Comparison of ENCODE assay signal across 12 cellular contexts in the genomic region with DNA sequence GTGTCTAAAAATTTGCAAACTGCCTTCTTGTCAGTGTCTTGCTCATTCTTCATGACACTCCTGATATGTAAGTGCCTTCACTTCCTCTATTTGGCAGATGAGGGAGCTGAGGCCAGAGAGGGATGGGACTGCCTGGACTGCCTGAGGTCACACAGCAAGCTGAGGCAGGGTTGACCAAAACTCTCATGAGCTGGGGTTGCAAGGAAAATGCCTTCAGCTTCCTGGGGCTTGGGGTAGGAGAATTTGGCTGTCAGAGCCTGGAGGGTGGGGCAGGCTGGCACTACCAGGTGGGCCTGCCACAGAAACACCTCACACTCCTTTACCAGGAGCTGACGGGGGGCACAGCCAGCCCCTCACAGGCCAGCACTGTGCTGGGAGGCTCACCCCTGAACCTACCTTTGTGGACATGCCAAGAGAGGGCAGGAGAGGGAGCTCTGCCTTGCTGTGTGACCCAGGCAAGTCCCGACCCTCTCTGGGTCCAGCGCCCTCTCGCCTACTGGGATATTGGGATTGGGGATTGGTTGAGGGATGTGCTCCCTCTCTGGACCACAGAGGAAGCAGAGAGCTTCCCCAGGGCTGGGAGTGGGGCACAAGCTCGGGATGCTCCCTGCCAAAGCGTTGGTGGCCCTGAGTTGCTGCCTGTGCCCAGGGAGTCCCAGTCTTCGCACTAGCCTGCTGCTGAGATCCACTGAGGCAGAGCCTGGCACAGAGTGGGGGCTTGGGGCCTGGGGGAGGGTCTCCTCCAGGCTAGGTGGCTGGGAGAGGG. TPM values are rescaled to one million over a fixed set of nuclear protein-coding genes. Genes with fewer than 3 reads are reported as not detected.
DNase-seq lines count a peak whose midpoint lies in the region; ATAC-seq, FAIRE-seq and TF ChIP-seq lines count a peak whose summit lies in the region.
"Had no signal": no experiment of that assay in that cellular context is flagged by ENCODE, and none has a peak within 500 bp of the region (broad histone marks: within the 10 kb centered on the region; RNA-seq: fewer than 3 reads in every experiment).

No MANE protein-coding gene starts in this region.

- H3K36me3 ChIP-seq in OCI-LY7 (ENCODE audit: insufficient read depth, low read length) (no peaks in the 10 kb centered on the region), left lung (no peaks in the 10 kb centered on the region)
- H3K36me3 ChIP-seq: pancreas had no signal

- POLR2A ChIA-PET in A549 (lab: Yijun Ruan, JAX) (no interaction called here), OCI-LY7 (lab: Charles Lee) (no interaction called here)
- POLR2A ChIA-PET in activated CD8-positive, alpha-beta T cell treated with anti-CD3 and anti-CD28 coated beads, Interleukin-2, amount 10 ng/mL, durations not matched to agents 7 days and 5 days (lab: Charles Lee): interaction anchor here (1.2 kb wide), 1 partner anchor 9 kb away, joined by 3 read pairs; no protein-coding TSS in a partner anchor

- H3K4me1 Mint-ChIP-seq in activated CD8-positive, alpha-beta T cell treated with anti-CD3 and anti-CD28 coated beads, Interleukin-2, amount 10 ng/mL, durations not matched to agents 7 days and 5 days (ENCODE audit: low read depth): no peaks in the 10 kb centered on the region
- H3K4me1 Mint-ChIP-seq: CD4-positive, alpha-beta memory T cell had no signal

- H3K27ac Mint-ChIP-seq in activated CD8-positive, alpha-beta T cell treated with anti-CD3 and anti-CD28 coated beads, Interleukin-2, amount 10 ng/mL, durations not matched to agents 7 days and 5 days: no peak overlapping the region
- H3K27ac Mint-ChIP-seq: CD4-positive, alpha-beta memory T cell had no signal

- no TSS peak for BruUV-seq in OCI-LY7 (replicated peaks; lab: Mats Ljungman, UMichigan)

- H3K36me3 Mint-ChIP-seq in activated CD8-positive, alpha-beta T cell treated with anti-CD3 and anti-CD28 coated beads, Interleukin-2, amount 10 ng/mL, durations not matched to agents 7 days and 5 days (ENCODE audit: low read depth): no peaks in the 10 kb centered on the region
- H3K36me3 Mint-ChIP-seq: CD4-positive, alpha-beta memory T cell had no signal

- H3K4me1 ChIP-seq in A549 (peaks cover 47% of the 10 kb centered on the region), OCI-LY7 (ENCODE audit: insufficient read depth, low read length, poor library complexity, severe bottlenecking) (peaks cover 26% of the 10 kb centered on the region), left lung (peaks cover 12 to 60% of the 10 kb centered on the region in 2 donors)
- H3K4me1 ChIP-seq: pancreas had no signal

- TF ChIP-seq CTCF in A549 (IDR thresholded peaks at IDR 0.05) (no peak), GM12865 (IDR thresholded peaks at IDR 0.05; ENCODE audit: insufficient read depth, low read depth, low read length, missing control alignments) (peak; percentile 2), OCI-LY7 (conservative IDR thresholded peaks at IDR 0.05; ENCODE audit: low read length) (no peak), left lung (IDR thresholded peaks at IDR 0.05) (no peak)

- TF ChIP-seq EP300 in A549 (IDR thresholded peaks at IDR 0.05): no peak

- DNase-seq in A549 (ENCODE audit: low read depth in 1 of 2, low spot score in 1 of 2) (no peak), GM12865 (ENCODE audit: low read depth) (peak; percentile 53), OCI-LY7 (ENCODE audit: low spot score) (peak; percentile 44), left lung (no peak), SHP77 (lab: John Stamatoyannopoulos, UW) (no peak), cerebellum (ENCODE audit: low spot score) (no peak), NCI-H2081 treated with DMSO at 0.1 percent for 48 hours (lab: John Stamatoyannopoulos, UW) (no peak)
- DNase-seq in activated CD8-positive, alpha-beta T cell treated with anti-CD3 and anti-CD28 coated beads, Interleukin-2, amount 10 ng/mL, durations not matched to agents 7 days and 5 days: no peak
- DNase-seq: activated naive CD4-positive, alpha-beta T cell treated with anti-CD3 and anti-CD28 coated beads, Interleukin-2, amount 50 U/mL, for 16 hours; CD4-positive, alpha-beta memory T cell; stimulated activated CD4-positive, alpha-beta T cell treated with anti-CD3 and anti-CD28 coated beads, Interleukin-4, amount 100 ng/mL, for 24 hours had no signal

- H3K79me2 ChIP-seq in OCI-LY7 (ENCODE audit: insufficient read depth, low read depth, low read length): no peaks in the 10 kb centered on the region

- H3K9me3 Mint-ChIP-seq in activated CD8-positive, alpha-beta T cell treated with anti-CD3 and anti-CD28 coated beads, Interleukin-2, amount 10 ng/mL, durations not matched to agents 7 days and 5 days (ENCODE audit: insufficient read depth): no peaks in the 10 kb centered on the region
- H3K9me3 Mint-ChIP-seq: CD4-positive, alpha-beta memory T cell had no signal

- no peaks in the 10 kb centered on the region for H4K20me1 ChIP-seq in OCI-LY7 (ENCODE audit: insufficient read depth, low read length)

- intact Hi-C loops in OCI-LY7 (cut with micrococcal nuclease; ENCODE audit: unreplicated experiment) (no loop called here), left lung (cut with DNase I) (no loop called here)

- H3K27ac ChIP-seq in A549 (peak overlapping the region; percentile 88 to 91; a peak in 4 of 6 replicates), OCI-LY7 (ENCODE audit: low read depth, low read length, poor library complexity, severe bottlenecking) (no peak overlapping the region), left lung (peak overlapping the region in 1 of 2 donors; percentile 4)
- H3K27ac ChIP-seq: pancreas had no signal

- CTCF ChIA-PET in A549 (lab: Yijun Ruan, JAX) (interaction anchor here (0.9 to 16.0 kb wide), 10 partner anchors 12 to 65 kb away, joined by 3 to 224 read pairs (median 5); no protein-coding TSS in a partner anchor), OCI-LY7 (lab: Charles Lee; ENCODE audit: unreplicated experiment) (interaction anchor here (1.2 kb wide), 1 partner anchor 21 kb away, joined by 6 read pairs; no protein-coding TSS in a partner anchor)
- CTCF ChIA-PET in activated CD8-positive, alpha-beta T cell treated with anti-CD3 and anti-CD28 coated beads, Interleukin-2, amount 10 ng/mL, durations not matched to agents 7 days and 5 days (lab: Charles Lee): interaction anchor here (0.8 kb wide), 2 partner anchors 18 to 34 kb away, joined by 3 to 4 read pairs; no protein-coding TSS in a partner anchor

- no peak overlapping the region for H3K4me3 Mint-ChIP-seq in activated CD8-positive, alpha-beta T cell treated with anti-CD3 and anti-CD28 coated beads, Interleukin-2, amount 10 ng/mL, durations not matched to agents 7 days and 5 days
- H3K4me3 Mint-ChIP-seq: CD4-positive, alpha-beta memory T cell had no signal

- H3K9me2 ChIP-seq in OCI-LY7 (ENCODE audit: insufficient read depth, low read length): no peaks in the 10 kb centered on the region

- peaks cover 0 to 14% of the 10 kb centered on the region in 2 donors for H3K27me3 ChIP-seq in left lung
- H3K27me3 ChIP-seq: pancreas had no signal

- no peak for TF ChIP-seq RAD21 in A549 (conservative IDR thresholded peaks at IDR 0.05 in 1 of 2, IDR thresholded peaks at IDR 0.05 in 1 of 2)

- no peak overlapping the region for H3K4me3 ChIP-seq in A549
- H3K4me3 ChIP-seq in GM12865 (ENCODE audit: low read depth, low read length): no peak overlapping the region
- no peak overlapping the region for H3K4me3 ChIP-seq in OCI-LY7 (ENCODE audit: low read depth, low read length, poor library complexity, severe bottlenecking)
- no peak overlapping the region for H3K4me3 ChIP-seq in left lung
- H3K4me3 ChIP-seq: pancreas had no signal

- H3K4me2 ChIP-seq in A549 (no peak overlapping the region), OCI-LY7 (ENCODE audit: low read length) (no peak overlapping the region)

- 77% methylated on average over 4 of the region's 7 CpGs for WGBS in A549 (ENCODE audit: missing lambda C conversion rate)

- no peak overlapping the region for H2AFZ ChIP-seq in OCI-LY7 (ENCODE audit: low read length)

- TF ChIP-seq POLR2A in A549 (IDR thresholded peaks at IDR 0.05; ENCODE audit: low read length): no peak

- no peaks in the 10 kb centered on the region for H3K9me3 ChIP-seq in A549
- no peaks in the 10 kb centered on the region for H3K9me3 ChIP-seq in OCI-LY7 (ENCODE audit: low read length)
- no peaks in the 10 kb centered on the region for H3K9me3 ChIP-seq in left lung
- H3K9me3 ChIP-seq: pancreas had no signal

- peaks cover 23% of the 10 kb centered on the region for H3K27me3 Mint-ChIP-seq in activated CD8-positive, alpha-beta T cell treated with anti-CD3 and anti-CD28 coated beads, Interleukin-2, amount 10 ng/mL, durations not matched to agents 7 days and 5 days (ENCODE audit: low read depth)

- FAIRE-seq in A549 (lab: Jason Lieb, UNC): no peak
- FAIRE-seq: pancreas had no signal

- no peak for ATAC-seq in A549
- ATAC-seq in left lung: peak; percentile 26
- no peak for ATAC-seq in activated CD8-positive, alpha-beta T cell treated with anti-CD3 and anti-CD28 coated beads, Interleukin-2, amount 10 ng/mL, durations not matched to agents 7 days and 5 days

RNA-seq across cellular contexts. Expression of a gene that starts 1.9 kb away (rescaled TPM):
- 6.8 and 8.4 TPM in 2 replicates for polyA plus RNA-seq in A549 (2011; rRNA removed)
- 37.8 and 59.4 TPM in 2 replicates for polyA plus RNA-seq in A549 (2012; cell fraction: cytosol; rRNA removed)
- polyA plus RNA-seq in A549 (2012; cell fraction: nucleus; rRNA removed): 64.4 and 119 TPM in 2 replicates
- 8.8 to 11.2 TPM (median 9.1 TPM) in 3 replicates for polyA plus RNA-seq in A549 (2017; fragmentation: RNase III; extraction: RNeasy Plus Mini Kit Qiagen cat#74134 plus additional on column Dnase treatment)
- 7.6 and 11.6 TPM in 2 replicates for polyA minus RNA-seq in A549 (2011; rRNA and poly(A)+ RNA removed)
- total RNA-seq in OCI-LY7 (2014; rRNA removed; shearing (Covaris generic)): not detected in 2 replicates
- total RNA-seq in OCI-LY7 (2022): not detected in 2 replicates
- total RNA-seq in left lung: 1 to 10 TPM; 2.2 to 4.8 TPM
- 0.27 TPM for total RNA-seq in cerebellum
- total RNA-seq in activated CD8-positive, alpha-beta T cell treated with anti-CD3 and anti-CD28 coated beads, Interleukin-2, amount 10 ng/mL, durations not matched to agents 7 days and 5 days: not detected
- polyA plus RNA-seq: CD4-positive, alpha-beta memory T cell had no signal

RNA-seq across cellular contexts. Expression of a gene that starts 37.8 kb away (rescaled TPM):
- polyA plus RNA-seq in A549 (2011; rRNA removed) (7.0 and 11.0 TPM in 2 replicates), A549 (2017; fragmentation: RNase III; extraction: RNeasy Plus Mini Kit Qiagen cat#74134 plus additional on column Dnase treatment) (16.2 to 19.2 TPM (median 16.9 TPM) in 3 replicates)
- 15.3 and 21.1 TPM in 2 replicates for polyA plus RNA-seq in A549 (2012; cell fraction: cytosol; rRNA removed)
- 105 and 156 TPM in 2 replicates for polyA plus RNA-seq in A549 (2012; cell fraction: nucleus; rRNA removed)
- polyA minus RNA-seq in A549 (2011; rRNA and poly(A)+ RNA removed): 12.0 and 17.3 TPM in 2 replicates
- 0.19 and 0.21 TPM in 2 replicates for total RNA-seq in OCI-LY7 (2014; rRNA removed; shearing (Covaris generic))
- total RNA-seq in OCI-LY7 (2022) (0.57 and 1.4 TPM in 2 replicates), left lung (10 to 100 TPM; 56.3 to 69.1 TPM), cerebellum (33.0 TPM)
- under 1 TPM in 1 of 2 experiments, not detected in 1; 0.18 TPM for total RNA-seq in activated CD8-positive, alpha-beta T cell treated with anti-CD3 and anti-CD28 coated beads, Interleukin-2, amount 10 ng/mL, durations not matched to agents 7 days and 5 days
- polyA plus RNA-seq: CD4-positive, alpha-beta memory T cell had no signal

RNA-seq across cellular contexts. Expression of a gene that starts 52.2 kb away (rescaled TPM):
- polyA plus RNA-seq in A549 (2011; rRNA removed) (3.7 and 5.2 TPM in 2 replicates), A549 (2017; fragmentation: RNase III; extraction: RNeasy Plus Mini Kit Qiagen cat#74134 plus additional on column Dnase treatment) (6.1 to 6.4 TPM (median 6.4 TPM) in 3 replicates)
- polyA plus RNA-seq in A549 (2012; cell fraction: cytosol; rRNA removed): 7.6 and 11.4 TPM in 2 replicates
- polyA plus RNA-seq in A549 (2012; cell fraction: nucleus; rRNA removed): 10.3 and 15.5 TPM in 2 replicates
- 6.8 and 8.8 TPM in 2 replicates for polyA minus RNA-seq in A549 (2011; rRNA and poly(A)+ RNA removed)
- not detected in 2 replicates for total RNA-seq in OCI-LY7 (2014; rRNA removed; shearing (Covaris generic))
- total RNA-seq in OCI-LY7 (2022) (not detected in 2 replicates), left lung (10 to 100 TPM in 1 of 2 donors, 1 to 10 TPM in 1; 9.3 to 10.3 TPM), cerebellum (0.09 TPM)
- not detected for total RNA-seq in activated CD8-positive, alpha-beta T cell treated with anti-CD3 and anti-CD28 coated beads, Interleukin-2, amount 10 ng/mL, durations not matched to agents 7 days and 5 days
- total RNA-seq: CD4-positive, alpha-beta memory T cell had no signal
- polyA plus RNA-seq: CD4-positive, alpha-beta memory T cell had no signal

Comparison
In these comparisons a context has a peak if more than half of its experiments do, and no peak if none do; other contexts are left out.
1. DNase-seq: peak in GM12865 (single experiment) and OCI-LY7 (single experiment); none in A549 (0 of 2), left lung (0 of 2), SHP77 (0 of 2), cerebellum (single experiment), NCI-H2081 treated with DMSO at 0.1 percent for 48 hours (single experiment) and activated CD8-positive, alpha-beta T cell treated with anti-CD3 and anti-CD28 coated beads, Interleukin-2, amount 10 ng/mL, durations not matched to agents 7 days and 5 days (single experiment).
2. RNA of a gene that starts 37.8 kb away (total RNA-seq): 56.3 to 69.1 TPM in left lung and 33.0 TPM in cerebellum (single experiment); 0.19 to 1.4 TPM in OCI-LY7 and 0.18 TPM in activated CD8-positive, alpha-beta T cell treated with anti-CD3 and anti-CD28 coated beads, Interleukin-2, amount 10 ng/mL, durations not matched to agents 7 days and 5 days; every median in the first group is over 10 times any median in the second.